Comparison of ENCODE assay signal across 12 cellular contexts in the genomic region with DNA sequence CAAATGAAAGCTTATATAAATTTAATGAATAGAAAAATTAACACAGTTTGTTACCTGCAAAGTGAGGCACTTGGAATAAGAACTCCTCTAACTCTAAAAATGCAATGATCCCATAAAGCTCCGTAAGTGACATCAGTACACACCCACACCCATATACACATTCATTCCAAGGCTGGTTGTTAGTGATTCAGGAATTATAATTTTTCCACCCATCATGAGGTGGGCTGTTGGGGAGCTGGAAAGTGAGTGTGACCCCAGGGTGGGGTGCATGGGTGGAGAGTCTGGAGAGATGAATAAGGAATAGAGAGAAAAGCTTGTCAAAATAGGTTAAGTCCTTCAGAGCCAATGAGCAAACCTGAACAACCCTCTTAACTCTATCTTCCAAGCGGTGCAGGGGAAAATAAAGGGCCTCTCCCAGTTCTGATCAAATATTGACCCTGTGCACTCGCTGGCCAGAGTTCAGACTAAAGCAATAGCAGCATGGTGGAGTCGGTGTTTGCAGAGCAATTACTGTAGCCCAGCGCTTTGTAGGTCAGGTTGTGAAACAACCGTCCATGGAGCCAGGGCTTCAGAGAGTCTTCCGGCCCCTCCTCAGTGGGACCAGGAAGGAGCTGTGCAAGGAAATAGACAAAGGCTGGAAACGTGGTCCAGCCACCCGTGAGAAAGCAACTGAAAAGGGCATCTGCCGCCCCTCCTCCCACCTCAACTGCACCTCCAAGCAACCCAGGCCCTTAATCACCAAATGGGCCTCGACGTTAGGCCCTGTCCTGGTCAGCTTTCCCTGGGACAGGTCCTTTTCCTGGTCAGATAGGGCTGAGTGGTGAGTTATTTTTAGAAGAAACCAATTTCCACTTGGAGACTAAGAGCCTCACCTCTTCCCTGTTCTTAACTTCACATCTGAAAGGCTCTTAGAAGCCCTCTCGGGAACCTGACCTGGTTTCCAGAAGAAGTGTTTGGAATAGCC.
DNase-seq lines count a peak whose midpoint lies in the region; ATAC-seq and TF ChIP-seq lines count a peak whose summit lies in the region.
"Had no signal": no experiment of that assay in that cellular context is flagged by ENCODE, and none has a peak within 500 bp of the region (broad histone marks: within the 10 kb centered on the region; RNA-seq: fewer than 3 reads in every experiment).

No MANE protein-coding gene starts in this region.

- TF ChIP-seq CTCF in right atrium auricular region (IDR thresholded peaks at IDR 0.05) (no peak), right lobe of liver (IDR thresholded peaks at IDR 0.05) (no peak)

- H3K27me3 ChIP-seq in right atrium auricular region, result no peaks in the 10 kb centered on the region
- H3K27me3 ChIP-seq in right lobe of liver, result no peaks in the 10 kb centered on the region
- H3K27me3 ChIP-seq in HAP-1 (ENCODE audit: low read depth), result no peaks in the 10 kb centered on the region

- no peak overlapping the region for H3K27ac ChIP-seq in right atrium auricular region
- H3K27ac ChIP-seq in right lobe of liver, result peak overlapping the region in 2 of 3 donors; percentile 5 to 52

- 21% methylated on average over 9 of the region's 13 CpGs for WGBS in right lobe of liver (ENCODE audit: insufficient coverage, low coverage, low lambda C conversion rate, missing lambda C conversion rate)

- intact Hi-C loops in Right ventricle myocardium superior (cut with DNase I), result no loop called here
- intact Hi-C loops in right lobe of liver (cut with DNase I), result no loop called here

- TF ChIP-seq POLR2A in right lobe of liver (IDR thresholded peaks at IDR 0.05), result no peak

- in situ Hi-C loops in HAP-1 (cut with MboI; ENCODE audit: low sequenced_read_pairs), result no loop called here

- no peaks in the 10 kb centered on the region for H3K9me3 ChIP-seq in right atrium auricular region
- no peaks in the 10 kb centered on the region for H3K9me3 ChIP-seq in right lobe of liver
- no peaks in the 10 kb centered on the region for H3K9me3 ChIP-seq in HAP-1

- H3K4me1 ChIP-seq in right atrium auricular region, result peaks cover 0 to 24% of the 10 kb centered on the region in 2 donors
- H3K4me1 ChIP-seq in right lobe of liver, result peaks cover 0 to 30% (median 10%) of the 10 kb centered on the region in 4 donors
- no peaks in the 10 kb centered on the region for H3K4me1 ChIP-seq in HAP-1

- H3K36me3 ChIP-seq in right atrium auricular region, result no peaks in the 10 kb centered on the region
- H3K36me3 ChIP-seq in right lobe of liver, result no peaks in the 10 kb centered on the region
- no peaks in the 10 kb centered on the region for H3K36me3 ChIP-seq in HAP-1 (replicated peaks)

- peak; percentile 47 for ATAC-seq in Right ventricle myocardium superior (ENCODE audit: poor library complexity)
- peak; percentile 94 to 97 (median 94) for ATAC-seq in right lobe of liver
- ATAC-seq in HG03354 (IDR thresholded peaks at IDR 0.05; ENCODE audit: poor library complexity, severe bottlenecking, unreplicated experiment), result no peak
- ATAC-seq: effector memory CD8-positive, alpha-beta T cell had no signal

- DNase-seq in Right ventricle myocardium superior, result no peak
- no peak for DNase-seq in right atrium auricular region (ENCODE audit: low spot score)
- peak; percentile 95 for DNase-seq in SHP77 treated with DMSO at 0.1 percent for 48 hours (lab: John Stamatoyannopoulos, UW)
- peak; percentile 75 to 91 (median 86) for DNase-seq in right lobe of liver
- DNase-seq in ureter (ENCODE audit: low spot score), result peak; percentile 74
- DNase-seq in AG20443 (ENCODE audit: low spot score), result no peak
- no peak for DNase-seq in HAP-1 (ENCODE audit: low spot score in 2 of 2)
- DNase-seq: activated CD8-positive, alpha-beta memory T cell treated with anti-CD3 and anti-CD28 coated beads, Interleukin-2, amount 50 U/mL, for 4 hours; amygdala; effector memory CD8-positive, alpha-beta T cell; MM.1S had no signal

- H3K4me3 ChIP-seq in right atrium auricular region, result no peak overlapping the region
- H3K4me3 ChIP-seq in right lobe of liver, result no peak overlapping the region
- no peak overlapping the region for H3K4me3 ChIP-seq in HAP-1

Comparison
In these comparisons a context has a peak if more than half of its experiments do, and no peak if none do; other contexts are left out.
1. DNase-seq: peak in SHP77 treated with DMSO at 0.1 percent for 48 hours (single experiment), right lobe of liver (3 of 3) and ureter (single experiment); none in Right ventricle myocardium superior (single experiment), right atrium auricular region (single experiment), AG20443 (single experiment) and HAP-1 (0 of 2).
2. H3K27ac ChIP-seq: peak in right lobe of liver (2 of 3); none in right atrium auricular region (0 of 2).